12 cellular contexts compared by ENCODE assay signal in genomic region chr19:46068345-46069258, GRCh38. TPM values are rescaled to one million over a fixed set of nuclear protein-coding genes. Genes with fewer than 3 reads are reported as not detected.
DNase-seq lines count a peak whose midpoint lies in the region; ATAC-seq, FAIRE-seq and TF ChIP-seq lines count a peak whose summit lies in the region.
"Had no signal": no experiment of that assay in that cellular context is flagged by ENCODE, and none has a peak within 500 bp of the region (broad histone marks: within the 10 kb centered on the region; RNA-seq: fewer than 3 reads in every experiment).

No MANE protein-coding gene starts in this region.

- DNase-seq in HepG2 (ENCODE audit: low spot score) (peak; percentile 92), right lobe of liver (no peak), SK-N-SH (no peak), fibroblast of the conjunctiva (ENCODE audit: low read depth) (peak; percentile 28), endodermal cell (no peak), right cardiac atrium (no peak)
- DNase-seq in activated CD4-positive, alpha-beta T cell treated with anti-CD3 and anti-CD28 coated beads for 36 hours, result no peak
- DNase-seq: cortex of kidney, NCI-H1092 treated with DMSO at 0.1 percent for 48 hours had no signal

- no peak for TF ChIP-seq CTCF in HepG2 (CRISPR knock-in tag; IDR thresholded peaks at IDR 0.05)
- TF ChIP-seq CTCF in right lobe of liver (IDR thresholded peaks at IDR 0.05), result no peak
- TF ChIP-seq CTCF in SK-N-SH (IDR thresholded peaks at IDR 0.05), result no peak
- no peak for TF ChIP-seq CTCF in endodermal cell (conservative IDR thresholded peaks at IDR 0.05)

- H3K4me3 ChIP-seq in HepG2 (replicated peaks in 1 of 3; ENCODE audit: insufficient read depth in 1 of 3, low read depth in 2 of 3, low read length in 3 of 3) (peak overlapping the region in 1 of 3 experiments; percentile 43; a peak in 1 of 6 replicates), right lobe of liver (no peak overlapping the region), SK-N-SH (ENCODE audit: low read depth in 2 of 2, low read length in 1 of 2) (no peak overlapping the region), endodermal cell (ENCODE audit: low read length) (no peak overlapping the region), right cardiac atrium (ENCODE audit: low read length) (no peak overlapping the region)
- H3K4me3 ChIP-seq: suprapubic skin had no signal

- H2AFZ ChIP-seq in HepG2 (ENCODE audit: low read length) (no peak overlapping the region), SK-N-SH (ENCODE audit: low read depth) (no peak overlapping the region; the same call in 1 of the 2 replicates)

- H3K4me1 Mint-ChIP-seq in endodermal cell, result no peaks in the 10 kb centered on the region
- H3K4me1 Mint-ChIP-seq in activated CD4-positive, alpha-beta T cell treated with anti-CD3 and anti-CD28 coated beads for 36 hours, result peaks cover 2% of the 10 kb centered on the region

- H3K36me3 ChIP-seq in HepG2 (replicated peaks in 1 of 2; ENCODE audit: control insufficient read depth in 1 of 2, insufficient read depth in 2 of 2, low read length in 2 of 2) (no peaks in the 10 kb centered on the region), right lobe of liver (no peaks in the 10 kb centered on the region), SK-N-SH (replicated peaks in 1 of 2; ENCODE audit: control insufficient read depth in 1 of 2, insufficient read depth in 2 of 2, low read length in 1 of 2) (no peaks in the 10 kb centered on the region), endodermal cell (ENCODE audit: control insufficient read depth, insufficient read depth, low read length) (no peaks in the 10 kb centered on the region)
- H3K36me3 ChIP-seq: suprapubic skin had no signal

- CTCF ChIA-PET in HepG2 (lab: Yijun Ruan, JAX; ENCODE audit: low intra/inter-chr PET ratio, low total read pairs) (interaction anchor here (1.4 to 1.6 kb wide), 2 partner anchors 9 kb away, joined by 5 to 7 read pairs; no protein-coding TSS in a partner anchor), SK-N-SH (lab: Yijun Ruan, JAX) (interaction anchor here (1.7 to 3.9 kb wide), 2 partner anchors 9 to 39 kb away, joined by 10 to 19 read pairs; no protein-coding TSS in a partner anchor)
- CTCF ChIA-PET in activated CD4-positive, alpha-beta T cell treated with anti-CD3 and anti-CD28 coated beads for 36 hours (lab: Charles Lee), result no interaction called here

- peak; percentile 75 for ATAC-seq in HepG2
- no peak for ATAC-seq in right lobe of liver
- ATAC-seq in HG02973 (IDR thresholded peaks at IDR 0.05; ENCODE audit: unreplicated experiment), result no peak
- no peak for ATAC-seq in activated CD4-positive, alpha-beta T cell treated with anti-CD3 and anti-CD28 coated beads for 36 hours
- no peak for ATAC-seq in right cardiac atrium

- H3K9me3 Mint-ChIP-seq in endodermal cell, result no peaks in the 10 kb centered on the region
- no peaks in the 10 kb centered on the region for H3K9me3 Mint-ChIP-seq in activated CD4-positive, alpha-beta T cell treated with anti-CD3 and anti-CD28 coated beads for 36 hours (ENCODE audit: low read depth)

- no peaks in the 10 kb centered on the region for H3K9me2 ChIP-seq in SK-N-SH

- TF ChIP-seq POLR2A in HepG2 (IDR thresholded peaks at IDR 0.05; ENCODE audit: insufficient read depth in 1 of 2, low read depth in 2 of 2, low read length in 2 of 2), result no peak
- no peak for TF ChIP-seq POLR2A in right lobe of liver (IDR thresholded peaks at IDR 0.05)

- no peak for TF ChIP-seq RAD21 in HepG2 (CRISPR knock-in tag; IDR thresholded peaks at IDR 0.05)
- no peak for TF ChIP-seq RAD21 in SK-N-SH (IDR thresholded peaks at IDR 0.05; ENCODE audit: low read length)

- H3K27ac Mint-ChIP-seq in endodermal cell, result no peak overlapping the region
- no peak overlapping the region for H3K27ac Mint-ChIP-seq in activated CD4-positive, alpha-beta T cell treated with anti-CD3 and anti-CD28 coated beads for 36 hours

- TF ChIP-seq EP300 in HepG2 (IDR thresholded peaks at IDR 0.05; ENCODE audit: low read depth in 2 of 2, low read length in 2 of 2) (peak in 1 of 2 experiments; percentile 89; a peak in 2 of 4 replicates), HepG2 (CRISPR knock-in tag; IDR thresholded peaks at IDR 0.05; ENCODE audit: borderline replicate concordance) (peak; percentile 88), SK-N-SH (IDR thresholded peaks at IDR 0.05; ENCODE audit: borderline replicate concordance in 1 of 2, low read depth in 1 of 2, low read length in 1 of 2) (peak in 1 of 2 experiments; percentile 50; a peak in 1 of 4 replicates)

- POLR2A ChIA-PET in HepG2 (lab: Yijun Ruan, JAX) (interaction anchor here (1.0 to 1.3 kb wide), 2 partner anchors 8 to 53 kb away, joined by 3 read pairs; no protein-coding TSS in a partner anchor), SK-N-SH (lab: Yijun Ruan, JAX) (no interaction called here)
- POLR2A ChIA-PET in activated CD4-positive, alpha-beta T cell treated with anti-CD3 and anti-CD28 coated beads for 36 hours (lab: Charles Lee), result no interaction called here

- intact Hi-C loops in HepG2 (cut with micrococcal nuclease; ENCODE audit: unreplicated experiment) (no loop called here), right lobe of liver (cut with DNase I) (no loop called here), right cardiac atrium (cut with DNase I) (no loop called here)
- intact Hi-C loops in activated CD4-positive, alpha-beta T cell treated with anti-CD3 and anti-CD28 coated beads for 36 hours (cut with DNase I, micrococcal nuclease), result no loop called here

- peaks cover 79% of the 10 kb centered on the region for H3K4me1 ChIP-seq in HepG2 (ENCODE audit: insufficient read depth, low read length)
- no peaks in the 10 kb centered on the region for H3K4me1 ChIP-seq in right lobe of liver
- peaks cover 0 to 20% of the 10 kb centered on the region in 2 experiments; a peak in 2 of 4 replicates for H3K4me1 ChIP-seq in SK-N-SH (ENCODE audit: control insufficient read depth in 1 of 2, insufficient read depth in 2 of 2, low read depth in 1 of 2, low read length in 1 of 2)
- H3K4me1 ChIP-seq in endodermal cell (ENCODE audit: control insufficient read depth, insufficient read depth, low read length), result no peaks in the 10 kb centered on the region
- no peaks in the 10 kb centered on the region for H3K4me1 ChIP-seq in right cardiac atrium (ENCODE audit: control insufficient read depth, insufficient read depth, low read length)

- FAIRE-seq in HepG2 (lab: Jason Lieb, UNC), result peak; percentile 78
- FAIRE-seq: A204.1 had no signal

- WGBS in HepG2 (ENCODE audit: low lambda C conversion rate), result 8% methylated on average over 12 of the region's 12 CpGs
- WGBS in right lobe of liver (ENCODE audit: insufficient coverage, low coverage, low lambda C conversion rate, missing lambda C conversion rate), result 44% methylated on average over 8 of the region's 12 CpGs
- 22% methylated on average over 12 of the region's 12 CpGs for WGBS in SK-N-SH (ENCODE audit: low lambda C conversion rate)
- 85 to 98% methylated on average over 8 to 12 of the region's 12 CpGs for WGBS in endodermal cell (ENCODE audit: insufficient coverage in 1 of 2, insufficient read length in 1 of 2), 2 experiments
- WGBS in right cardiac atrium, result 70% methylated on average over 12 of the region's 12 CpGs

- H3K27ac ChIP-seq in HepG2 (ENCODE audit: extremely low read length, insufficient read depth, low read length), result peak overlapping the region; percentile 64
- no peak overlapping the region for H3K27ac ChIP-seq in right lobe of liver
- peak overlapping the region in 1 of 2 experiments; percentile 62; a peak in 1 of 4 replicates for H3K27ac ChIP-seq in SK-N-SH (ENCODE audit: low read depth in 2 of 2, low read length in 1 of 2)
- H3K27ac ChIP-seq in endodermal cell (ENCODE audit: low read depth, low read length), result no peak overlapping the region
- no peak overlapping the region for H3K27ac ChIP-seq in right cardiac atrium (ENCODE audit: low read length)
- H3K27ac ChIP-seq: suprapubic skin had no signal

- H3K27me3 Mint-ChIP-seq in endodermal cell (ENCODE audit: insufficient read depth), result peaks cover 92% of the 10 kb centered on the region
- H3K27me3 Mint-ChIP-seq in activated CD4-positive, alpha-beta T cell treated with anti-CD3 and anti-CD28 coated beads for 36 hours, result peaks cover 59% of the 10 kb centered on the region

- no peak overlapping the region for H3K4me3 Mint-ChIP-seq in endodermal cell
- no peak overlapping the region for H3K4me3 Mint-ChIP-seq in activated CD4-positive, alpha-beta T cell treated with anti-CD3 and anti-CD28 coated beads for 36 hours

- H3K27me3 ChIP-seq in HepG2 (ENCODE audit: control insufficient read depth in 1 of 2, insufficient read depth in 2 of 2, low read length in 2 of 2) (no peaks in the 10 kb centered on the region), right lobe of liver (no peaks in the 10 kb centered on the region), SK-N-SH (ENCODE audit: insufficient read depth) (no peaks in the 10 kb centered on the region; the same call in 1 of the 2 replicates), endodermal cell (ENCODE audit: control insufficient read depth, insufficient read depth, low read length, poor library complexity, severe bottlenecking) (peaks cover 81% of the 10 kb centered on the region), right cardiac atrium (ENCODE audit: control insufficient read depth, insufficient read depth) (peaks cover 7% of the 10 kb centered on the region)

- in situ Hi-C loops in HepG2 (cut with HindIII; ENCODE audit: extremely low pct_ligation_motif_present, low pct_unique_long_range_greater_than_20kb), result no loop called here

- TSS peak; percentile 99 for BruUV-seq in HepG2 (replicated peaks; lab: Mats Ljungman, UMichigan)

- H3K9ac ChIP-seq in HepG2 (ENCODE audit: insufficient read depth, low read depth, low read length) (peak overlapping the region; percentile 57), SK-N-SH (no peak overlapping the region), endodermal cell (ENCODE audit: extremely low read depth, low read length, poor library complexity, severe bottlenecking) (no peak overlapping the region)

- no peaks in the 10 kb centered on the region for H3K9me3 ChIP-seq in HepG2 (ENCODE audit: low read length)
- no peaks in the 10 kb centered on the region for H3K9me3 ChIP-seq in right lobe of liver
- no peaks in the 10 kb centered on the region for H3K9me3 ChIP-seq in SK-N-SH
- no peaks in the 10 kb centered on the region for H3K9me3 ChIP-seq in endodermal cell (ENCODE audit: control insufficient read depth, low read length)
- H3K9me3 ChIP-seq in right cardiac atrium (ENCODE audit: control insufficient read depth, low read length), result no peaks in the 10 kb centered on the region
- H3K9me3 ChIP-seq: suprapubic skin had no signal

- H4K20me1 ChIP-seq in HepG2 (ENCODE audit: insufficient read depth, low read length) (no peaks in the 10 kb centered on the region), SK-N-SH (ENCODE audit: insufficient read depth) (no peaks in the 10 kb centered on the region)

- peaks cover 30% of the 10 kb centered on the region for H3F3A ChIP-seq in SK-N-SH (replicated peaks; ENCODE audit: insufficient read depth)

- H3K79me2 ChIP-seq in HepG2 (ENCODE audit: insufficient read depth, low read length), result no peaks in the 10 kb centered on the region
- no peaks in the 10 kb centered on the region for H3K79me2 ChIP-seq in SK-N-SH (ENCODE audit: insufficient read depth)

- no peaks in the 10 kb centered on the region for H3K36me3 Mint-ChIP-seq in endodermal cell (ENCODE audit: low read depth)
- H3K36me3 Mint-ChIP-seq in activated CD4-positive, alpha-beta T cell treated with anti-CD3 and anti-CD28 coated beads for 36 hours (ENCODE audit: low read depth), result no peaks in the 10 kb centered on the region

- H3K4me2 ChIP-seq in HepG2 (ENCODE audit: low read depth, low read length) (peak overlapping the region; percentile 67), SK-N-SH (peak overlapping the region; percentile 13; the same call in 1 of the 2 replicates)

RNA-seq across cellular contexts. Expression of gene IGFL4, which starts 27.8 kb away (rescaled TPM):
- total RNA-seq in HepG2 (2016; rRNA removed; fragmentation: Illumina TruSeq; extraction: Trizol) (0.20 and 1.4 TPM in 2 replicates), right lobe of liver (not detected), endodermal cell (under 1 TPM; 0.33 to 0.60 TPM), right cardiac atrium (not detected)
- 0.09 TPM in 1 of 2 replicates, not detected in the other for total RNA-seq in HepG2 (2016; cell fraction: cytosol; rRNA removed; fragmentation: Illumina TruSeq; extraction: Trizol; ENCODE audit: low read depth)
- total RNA-seq in HepG2 (2016; cell fraction: insoluble cytoplasmic fraction; rRNA removed; fragmentation: Illumina TruSeq; extraction: Trizol), result 0.27 and 1.5 TPM in 2 replicates
- 0.28 and 0.43 TPM in 2 replicates for total RNA-seq in HepG2 (2016; cell fraction: membrane; rRNA removed; fragmentation: Illumina TruSeq; extraction: Trizol)
- 3.3 and 3.7 TPM in 2 replicates for total RNA-seq in HepG2 (2016; cell fraction: nucleus; rRNA removed; fragmentation: Illumina TruSeq; extraction: Trizol)
- polyA plus RNA-seq in HepG2 (2011; rRNA removed) (1.1 and 1.2 TPM in 2 replicates), SK-N-SH (2012; rRNA removed) (not detected in 2 replicates), right cardiac atrium (not detected)
- 0.09 and 0.18 TPM in 2 replicates for polyA plus RNA-seq in HepG2 (2011; cell fraction: cytosol; rRNA removed)
- polyA plus RNA-seq in HepG2 (2011; cell fraction: nucleus; rRNA removed), result 5.3 and 5.9 TPM in 2 replicates
- 0.47 and 0.83 TPM in 2 replicates for polyA plus RNA-seq in HepG2 (2012)
- polyA plus RNA-seq in HepG2 (2016; cell fraction: cytosol; fragmentation: Illumina TruSeq; extraction: Trizol; ENCODE audit: low read depth), result 0.05 TPM in 1 of 2 replicates, not detected in the other
- 0.14 and 0.24 TPM in 2 replicates for polyA plus RNA-seq in HepG2 (2016; cell fraction: insoluble cytoplasmic fraction; fragmentation: Illumina TruSeq; extraction: Trizol; ENCODE audit: low read depth)
- polyA plus RNA-seq in HepG2 (2016; cell fraction: membrane; fragmentation: Illumina TruSeq; extraction: Trizol; ENCODE audit: low read depth), result 0.06 and 0.22 TPM in 2 replicates
- polyA plus RNA-seq in HepG2 (2016; cell fraction: nucleus; fragmentation: Illumina TruSeq; extraction: Trizol; ENCODE audit: insufficient read depth, low read depth), result 7.1 and 7.2 TPM in 2 replicates
- polyA minus RNA-seq in HepG2 (2011; rRNA and poly(A)+ RNA removed; ENCODE audit: low replicate concordance), result 0.07 and 0.10 TPM in 2 replicates
- polyA minus RNA-seq in HepG2 (2011; cell fraction: cytosol; rRNA and poly(A)+ RNA removed), result not detected in 2 replicates
- polyA minus RNA-seq in HepG2 (2011; cell fraction: nucleus; rRNA and poly(A)+ RNA removed), result 1.7 and 2.2 TPM in 2 replicates
- polyA plus RNA-seq in SK-N-SH (2012; cell fraction: cytosol; rRNA removed), result not detected in 2 replicates
- polyA plus RNA-seq in SK-N-SH (2012; cell fraction: nucleus; rRNA removed), result 0.04 TPM in 2 replicates
- polyA plus RNA-seq in endodermal cell (2013, experiment 1 of 2), result 0.11 TPM
- polyA plus RNA-seq in endodermal cell (2013, experiment 2 of 2), result 0.33 TPM
- total RNA-seq in activated CD4-positive, alpha-beta T cell treated with anti-CD3 and anti-CD28 coated beads for 36 hours, result not detected

RNA-seq across cellular contexts. Expression of gene PGLYRP1, which starts 45.7 kb away (rescaled TPM):
- total RNA-seq in HepG2 (2016; rRNA removed; fragmentation: Illumina TruSeq; extraction: Trizol), result not detected in 2 replicates
- total RNA-seq in HepG2 (2016; cell fraction: cytosol; rRNA removed; fragmentation: Illumina TruSeq; extraction: Trizol; ENCODE audit: low read depth), result not detected in 2 replicates
- not detected in 2 replicates for total RNA-seq in HepG2 (2016; cell fraction: insoluble cytoplasmic fraction; rRNA removed; fragmentation: Illumina TruSeq; extraction: Trizol)
- total RNA-seq in HepG2 (2016; cell fraction: membrane; rRNA removed; fragmentation: Illumina TruSeq; extraction: Trizol), result not detected in 2 replicates
- total RNA-seq in HepG2 (2016; cell fraction: nucleus; rRNA removed; fragmentation: Illumina TruSeq; extraction: Trizol), result not detected in 2 replicates
- not detected in 2 replicates for polyA plus RNA-seq in HepG2 (2011; rRNA removed)
- not detected in 2 replicates for polyA plus RNA-seq in HepG2 (2011; cell fraction: cytosol; rRNA removed)
- not detected in 2 replicates for polyA plus RNA-seq in HepG2 (2011; cell fraction: nucleus; rRNA removed)
- polyA plus RNA-seq in HepG2 (2012), result not detected in 2 replicates
- not detected in 2 replicates for polyA plus RNA-seq in HepG2 (2016; cell fraction: cytosol; fragmentation: Illumina TruSeq; extraction: Trizol; ENCODE audit: low read depth)
- polyA plus RNA-seq in HepG2 (2016; cell fraction: insoluble cytoplasmic fraction; fragmentation: Illumina TruSeq; extraction: Trizol; ENCODE audit: low read depth), result not detected in 2 replicates
- not detected in 2 replicates for polyA plus RNA-seq in HepG2 (2016; cell fraction: membrane; fragmentation: Illumina TruSeq; extraction: Trizol; ENCODE audit: low read depth)
- polyA plus RNA-seq in HepG2 (2016; cell fraction: nucleus; fragmentation: Illumina TruSeq; extraction: Trizol; ENCODE audit: insufficient read depth, low read depth), result not detected in 2 replicates
- not detected in 2 replicates for polyA minus RNA-seq in HepG2 (2011; rRNA and poly(A)+ RNA removed; ENCODE audit: low replicate concordance)
- polyA minus RNA-seq in HepG2 (2011; cell fraction: cytosol; rRNA and poly(A)+ RNA removed), result not detected in 2 replicates
- polyA minus RNA-seq in HepG2 (2011; cell fraction: nucleus; rRNA and poly(A)+ RNA removed), result not detected in 2 replicates
- 1 to 10 TPM in 1 of 6 experiments, under 1 TPM in 1, not detected in 4; 0.86 to 1.1 TPM for total RNA-seq in right lobe of liver
- not detected in 2 replicates for polyA plus RNA-seq in SK-N-SH (2012; rRNA removed)
- not detected in 2 replicates for polyA plus RNA-seq in SK-N-SH (2012; cell fraction: cytosol; rRNA removed)
- polyA plus RNA-seq in SK-N-SH (2012; cell fraction: nucleus; rRNA removed), result not detected in 2 replicates
- total RNA-seq in endodermal cell, result not detected
- not detected for polyA plus RNA-seq in endodermal cell (2013, experiment 1 of 2)
- not detected for polyA plus RNA-seq in endodermal cell (2013, experiment 2 of 2)
- not detected for total RNA-seq in activated CD4-positive, alpha-beta T cell treated with anti-CD3 and anti-CD28 coated beads for 36 hours
- total RNA-seq in right cardiac atrium, result not detected
- not detected for polyA plus RNA-seq in right cardiac atrium
- total RNA-seq: suprapubic skin had no signal

RNA-seq across cellular contexts. Expression of gene IGFL3, which starts 55.9 kb away (rescaled TPM):
- total RNA-seq in HepG2 (2016; rRNA removed; fragmentation: Illumina TruSeq; extraction: Trizol) (not detected in 2 replicates), right lobe of liver (not detected), endodermal cell (1 to 10 TPM in 1 of 2 donors, under 1 TPM in 1; 0.88 to 2.1 TPM), right cardiac atrium (not detected)
- not detected in 2 replicates for total RNA-seq in HepG2 (2016; cell fraction: cytosol; rRNA removed; fragmentation: Illumina TruSeq; extraction: Trizol; ENCODE audit: low read depth)
- total RNA-seq in HepG2 (2016; cell fraction: insoluble cytoplasmic fraction; rRNA removed; fragmentation: Illumina TruSeq; extraction: Trizol), result not detected in 2 replicates
- not detected in 2 replicates for total RNA-seq in HepG2 (2016; cell fraction: membrane; rRNA removed; fragmentation: Illumina TruSeq; extraction: Trizol)
- not detected in 2 replicates for total RNA-seq in HepG2 (2016; cell fraction: nucleus; rRNA removed; fragmentation: Illumina TruSeq; extraction: Trizol)
- polyA plus RNA-seq in HepG2 (2011; rRNA removed) (not detected in 2 replicates), SK-N-SH (2012; rRNA removed) (not detected in 2 replicates), right cardiac atrium (not detected)
- not detected in 2 replicates for polyA plus RNA-seq in HepG2 (2011; cell fraction: cytosol; rRNA removed)
- not detected in 2 replicates for polyA plus RNA-seq in HepG2 (2011; cell fraction: nucleus; rRNA removed)
- polyA plus RNA-seq in HepG2 (2012), result not detected in 2 replicates
- not detected in 2 replicates for polyA plus RNA-seq in HepG2 (2016; cell fraction: cytosol; fragmentation: Illumina TruSeq; extraction: Trizol; ENCODE audit: low read depth)
- polyA plus RNA-seq in HepG2 (2016; cell fraction: insoluble cytoplasmic fraction; fragmentation: Illumina TruSeq; extraction: Trizol; ENCODE audit: low read depth), result not detected in 2 replicates
- polyA plus RNA-seq in HepG2 (2016; cell fraction: membrane; fragmentation: Illumina TruSeq; extraction: Trizol; ENCODE audit: low read depth), result not detected in 2 replicates
- polyA plus RNA-seq in HepG2 (2016; cell fraction: nucleus; fragmentation: Illumina TruSeq; extraction: Trizol; ENCODE audit: insufficient read depth, low read depth), result not detected in 2 replicates
- not detected in 2 replicates for polyA minus RNA-seq in HepG2 (2011; rRNA and poly(A)+ RNA removed; ENCODE audit: low replicate concordance)
- not detected in 2 replicates for polyA minus RNA-seq in HepG2 (2011; cell fraction: cytosol; rRNA and poly(A)+ RNA removed)
- not detected in 2 replicates for polyA minus RNA-seq in HepG2 (2011; cell fraction: nucleus; rRNA and poly(A)+ RNA removed)
- polyA plus RNA-seq in SK-N-SH (2012; cell fraction: cytosol; rRNA removed), result not detected in 2 replicates
- not detected in 2 replicates for polyA plus RNA-seq in SK-N-SH (2012; cell fraction: nucleus; rRNA removed)
- 0.39 TPM for polyA plus RNA-seq in endodermal cell (2013, experiment 1 of 2)
- 0.79 TPM for polyA plus RNA-seq in endodermal cell (2013, experiment 2 of 2)
- not detected for total RNA-seq in activated CD4-positive, alpha-beta T cell treated with anti-CD3 and anti-CD28 coated beads for 36 hours

Comparison
In these comparisons a context has a peak if more than half of its experiments do, and no peak if none do; other contexts are left out.
1. DNase-seq: peak in HepG2 (single experiment) and fibroblast of the conjunctiva (single experiment); none in right lobe of liver (0 of 3), SK-N-SH (single experiment), endodermal cell (single experiment), activated CD4-positive, alpha-beta T cell treated with anti-CD3 and anti-CD28 coated beads for 36 hours (single experiment) and right cardiac atrium (0 of 3).
2. Of the 25 proteins assayed by ChIP-seq in both HepG2 and SK-N-SH: peak only in HepG2: none; only in SK-N-SH: JUND, PBX3, POLR2AphosphoS5, REST, SIN3A and TCF12; in both: FOSL2, NFIC and RXRA; in neither: 15; mixed calls (peak in some experiments, not most) for 1.